23 cellular contexts compared by ENCODE assay signal in genomic region chr2:112629224-112629623, GRCh38. TPM values are rescaled to one million over a fixed set of nuclear protein-coding genes. Genes with fewer than 3 reads are reported as not detected.
DNase-seq lines count a peak whose midpoint lies in the region; ATAC-seq and TF ChIP-seq lines count a peak whose summit lies in the region.
"Had no signal": no experiment of that assay in that cellular context is flagged by ENCODE, and none has a peak within 500 bp of the region (broad histone marks: within the 10 kb centered on the region; RNA-seq: fewer than 3 reads in every experiment).

No MANE protein-coding gene starts in this region.

- H2BK15ac ChIP-seq in mesenchymal stem cell (ENCODE audit: low read depth, poor library complexity, severe bottlenecking): peak overlapping the region; percentile 69

- H3K36me3 ChIP-seq in breast epithelium (no peaks in the 10 kb centered on the region), mesenchymal stem cell (ENCODE audit: control insufficient read depth in 1 of 2, insufficient read depth in 2 of 2, low read depth in 1 of 2, low read length in 2 of 2) (no peaks in the 10 kb centered on the region)
- H3K36me3 ChIP-seq: left ventricle myocardium inferior, Peyer's patch, suprapubic skin, uterus, WERI-Rb-1 had no signal

- no peak for DNase-seq in MCF 10A (ENCODE audit: unreplicated experiment)
- DNase-seq in breast epithelium (ENCODE audit: low spot score in 2 of 2): no peak
- DNase-seq in T-helper 17 cell: no peak
- no peak for DNase-seq in mesenchymal stem cell
- DNase-seq in NCI-H1092 treated with DMSO at 0.1 percent for 48 hours (lab: John Stamatoyannopoulos, UW): no peak
- no peak for DNase-seq in NCI-H524 treated with DMSO at 0.1 percent for 48 hours (lab: John Stamatoyannopoulos, UW)
- DNase-seq in islet precursor cell: no peak
- DNase-seq: activated CD4-positive, alpha-beta T cell treated with anti-CD3 and anti-CD28 coated beads, Interleukin-2, amount 50 U/mL, for 1 hour; activated gamma-delta T cell; amniotic stem cell; left ventricle myocardium inferior; NCI-H1048; NCI-H2081; nephron progenitor cell; NK-92 treated with Interleukin-12 subunit alpha and Interleukin-12 subunit beta, amount 100 ng/mL, for 24 hours; Peyer's patch; posterior cingulate gyrus; uterus; WERI-Rb-1 had no signal

- H3K4me3 Mint-ChIP-seq in MCF 10A (ENCODE audit: unreplicated experiment) (no peak overlapping the region), T-helper 17 cell (no peak overlapping the region)
- H3K4me3 Mint-ChIP-seq: CD14-positive monocyte, mesothelial cell of epicardium, nephron progenitor cell had no signal

- H2AFZ ChIP-seq in mesenchymal stem cell (ENCODE audit: low read depth, low read length): no peak overlapping the region

- no peak overlapping the region for H3K9ac ChIP-seq in mesenchymal stem cell (ENCODE audit: low read length)

- POLR2A ChIA-PET in MCF 10A (lab: Yijun Ruan, JAX): interaction anchor here (0.6 to 17.4 kb wide), 7 partner anchors 15 to 238 kb away, joined by 3 to 570 read pairs (median 50); partner anchors contain the start of gene SLC20A1

- TF ChIP-seq CTCF in MCF 10A (IDR thresholded peaks at IDR 0.05; ENCODE audit: unreplicated experiment): no peak
- TF ChIP-seq CTCF in breast epithelium (IDR thresholded peaks at IDR 0.05): no peak

- H2BK5ac ChIP-seq in mesenchymal stem cell (ENCODE audit: low read depth, low read length, poor library complexity, severe bottlenecking): no peak overlapping the region

- no peak overlapping the region for H3K14ac ChIP-seq in mesenchymal stem cell (ENCODE audit: low read length in 2 of 2)

- H3K79me1 ChIP-seq in mesenchymal stem cell (replicated peaks; ENCODE audit: low read length, poor library complexity, severe bottlenecking): peaks cover 3% of the 10 kb centered on the region

- no peaks in the 10 kb centered on the region for H3K9me3 ChIP-seq in breast epithelium
- H3K9me3 ChIP-seq in T-helper 17 cell (ENCODE audit: control insufficient read depth, low read length, poor library complexity, severe bottlenecking): no peaks in the 10 kb centered on the region
- H3K9me3 ChIP-seq in mesenchymal stem cell (ENCODE audit: control insufficient read depth, low read length): no peaks in the 10 kb centered on the region
- H3K9me3 ChIP-seq: left ventricle myocardium inferior, Peyer's patch, suprapubic skin, uterus had no signal

- H4K8ac ChIP-seq in mesenchymal stem cell (ENCODE audit: low read length): no peak overlapping the region

- H4K91ac ChIP-seq in mesenchymal stem cell (ENCODE audit: low read length): no peak overlapping the region

- no peak for ATAC-seq in T-helper 17 cell
- no peak for ATAC-seq in HG02852 (IDR thresholded peaks at IDR 0.05; ENCODE audit: unreplicated experiment)

- no TSS peak for BruUV-seq in MCF 10A (replicated peaks; lab: Mats Ljungman, UMichigan)

- no peaks in the 10 kb centered on the region for H3K9me3 Mint-ChIP-seq in MCF 10A (ENCODE audit: unreplicated experiment)
- H3K9me3 Mint-ChIP-seq: CD14-positive monocyte, mesothelial cell of epicardium, nephron progenitor cell had no signal

- no peak overlapping the region for H3K23ac ChIP-seq in mesenchymal stem cell (ENCODE audit: low read length in 2 of 2)

- H3K4me3 ChIP-seq in breast epithelium: no peak overlapping the region
- H3K4me3 ChIP-seq in mesenchymal stem cell (ENCODE audit: insufficient read depth in 1 of 2, low read depth in 1 of 2, low read length in 2 of 2): no peak overlapping the region
- H3K4me3 ChIP-seq: left ventricle myocardium inferior, Peyer's patch, suprapubic skin, uterus had no signal

- no peaks in the 10 kb centered on the region for H3K27me3 ChIP-seq in breast epithelium
- no peaks in the 10 kb centered on the region for H3K27me3 ChIP-seq in mesenchymal stem cell (ENCODE audit: control insufficient read depth in 1 of 2, insufficient read depth in 1 of 2, low read length in 2 of 2)
- H3K27me3 ChIP-seq: Peyer's patch, suprapubic skin, uterus had no signal

- H3K4me2 ChIP-seq in mesenchymal stem cell (ENCODE audit: low read length, poor library complexity, severe bottlenecking): no peak overlapping the region

- no peak overlapping the region for H3K27ac ChIP-seq in breast epithelium
- H3K27ac ChIP-seq in mesenchymal stem cell (ENCODE audit: low read length, poor library complexity, severe bottlenecking): peak overlapping the region; percentile 30
- H3K27ac ChIP-seq: left ventricle myocardium inferior, Peyer's patch, suprapubic skin, uterus had no signal

- H3K4ac ChIP-seq in mesenchymal stem cell (ENCODE audit: low read depth in 1 of 2, low read length in 2 of 2): no peak overlapping the region

- 81% methylated on average over 6 of the region's 6 CpGs for WGBS in mesenchymal stem cell

- no peak for TF ChIP-seq POLR2A in breast epithelium (IDR thresholded peaks at IDR 0.05)

- H2BK12ac ChIP-seq in mesenchymal stem cell (ENCODE audit: low read length in 2 of 2): no peak overlapping the region

- CTCF ChIA-PET in MCF 10A (lab: Yijun Ruan, JAX): interaction anchor here (0.7 to 8.1 kb wide), 7 partner anchors 16 to 578 kb away, joined by 3 to 161 read pairs (median 5); partner anchors contain the start of gene SLC20A1

- H3K4me1 Mint-ChIP-seq in MCF 10A (ENCODE audit: insufficient read depth, unreplicated experiment) (peaks cover 54% of the 10 kb centered on the region), T-helper 17 cell (peaks cover 57% of the 10 kb centered on the region)

- H2AK5ac ChIP-seq in mesenchymal stem cell (ENCODE audit: low read length, severe bottlenecking): no peak overlapping the region

- no peak overlapping the region for H3K18ac ChIP-seq in mesenchymal stem cell (ENCODE audit: low read depth in 1 of 2, low read length in 2 of 2)

- H3K4me1 ChIP-seq in breast epithelium (peaks cover 0 to 14% of the 10 kb centered on the region in 2 donors), mesenchymal stem cell (ENCODE audit: control insufficient read depth, insufficient read depth, low read depth, low read length) (peaks cover 46% of the 10 kb centered on the region)

- H3K27me3 Mint-ChIP-seq in MCF 10A (ENCODE audit: insufficient read depth, unreplicated experiment) (no peaks in the 10 kb centered on the region), T-helper 17 cell (no peaks in the 10 kb centered on the region)

- H2BK120ac ChIP-seq in mesenchymal stem cell (ENCODE audit: low read depth, low read length): peak overlapping the region; percentile 97

- intact Hi-C loops in MCF 10A (cut with micrococcal nuclease): no loop called here
- intact Hi-C loops in breast epithelium (cut with DNase I; ENCODE audit: low total_unique reads): loop anchor here (5.0 to 10.0 kb wide), 2 partner anchors 63 to 326 kb away; no protein-coding TSS in a partner anchor

- H3K27ac Mint-ChIP-seq in MCF 10A (ENCODE audit: low read depth, unreplicated experiment): peak overlapping the region; percentile 77
- H3K27ac Mint-ChIP-seq in T-helper 17 cell: peak overlapping the region; percentile 98
- H3K27ac Mint-ChIP-seq: mesothelial cell of epicardium had no signal

- H3K36me3 Mint-ChIP-seq in MCF 10A (ENCODE audit: insufficient read depth, unreplicated experiment): no peaks in the 10 kb centered on the region
- no peaks in the 10 kb centered on the region for H3K36me3 Mint-ChIP-seq in T-helper 17 cell (ENCODE audit: low read depth)
- H3K36me3 Mint-ChIP-seq: CD14-positive monocyte, mesothelial cell of epicardium had no signal

RNA-seq across cellular contexts. Expression of gene SLC20A1, which starts 16.5 kb away (rescaled TPM):
- total RNA-seq in MCF 10A (2022) (242 and 295 TPM in 2 replicates), breast epithelium (10 to 100 TPM; 26.1 to 46.8 (median 42.6) TPM), T-helper 17 cell (100 to 1,000 TPM; 113 to 130 TPM)
- polyA plus RNA-seq in mesenchymal stem cell (2013, experiment 1 of 2): 115 TPM
- 115 TPM for polyA plus RNA-seq in mesenchymal stem cell (2013, experiment 2 of 2)

RNA-seq across cellular contexts. Expression of gene CHCHD5, which starts 44.8 kb away (rescaled TPM):
- total RNA-seq in MCF 10A (2022) (54.5 and 56.1 TPM in 2 replicates), breast epithelium (10 to 100 TPM; 19.0 to 20.2 (median 19.5) TPM), T-helper 17 cell (10 to 100 TPM; 16.6 to 18.4 TPM)
- polyA plus RNA-seq in mesenchymal stem cell (2013, experiment 1 of 2): 25.0 TPM
- 24.5 TPM for polyA plus RNA-seq in mesenchymal stem cell (2013, experiment 2 of 2)
